Comparison of ENCODE assay signal across 1 cellular context in genomic region chr19:33506498-33506897, GRCh38.
TF ChIP-seq lines count a peak whose summit lies in the region.

No MANE protein-coding gene starts in this region.

TF ChIP-seq in HEK293, 187 proteins besides CTCF, POLR2A, EP300 and RAD21 (continued from another document):
- TF ChIP-seq ZNF311 (tag by site-specific recombination; IDR thresholded peaks at IDR 0.05; ENCODE audit: borderline replicate concordance) (peak; percentile 92), ZNF114 (tag by site-specific recombination; IDR thresholded peaks at IDR 0.05) (peak; percentile 71; the same call in 1 of the 2 replicates), GLI4 (tag by site-specific recombination; IDR thresholded peaks at IDR 0.05) (peak; percentile 19; the same call in 1 of the 2 replicates), ZNF133 (tag by site-specific recombination; IDR thresholded peaks at IDR 0.05) (peak; percentile 52; the same call in 1 of the 2 replicates), SALL2 (tag by site-specific recombination; IDR thresholded peaks at IDR 0.05; ENCODE audit: borderline replicate concordance) (peak; percentile 77), ZNF274 (IDR thresholded peaks at IDR 0.05; ENCODE audit: low read length) (no peak), ZNF274 (tag by site-specific recombination; IDR thresholded peaks at IDR 0.05; ENCODE audit: borderline replicate concordance) (peak; percentile 58; the same call in 1 of the 2 replicates), ZNF704 (tag by site-specific recombination; IDR thresholded peaks at IDR 0.05) (peak; percentile 79; the same call in 1 of the 2 replicates), ZNF132 (tag by site-specific recombination; IDR thresholded peaks at IDR 0.05; ENCODE audit: borderline replicate concordance) (no peak), ZNF571 (tag by site-specific recombination; IDR thresholded peaks at IDR 0.05) (peak; percentile 55), ZNF621 (tag by site-specific recombination; IDR thresholded peaks at IDR 0.05) (peak; percentile 83), ZNF423 (tag by site-specific recombination; IDR thresholded peaks at IDR 0.05) (no peak), ZNF239 (tag by site-specific recombination; IDR thresholded peaks at IDR 0.05) (peak; percentile 55; the same call in 1 of the 2 replicates), ZNF146 (tag by site-specific recombination; IDR thresholded peaks at IDR 0.05) (0 out of 2 replicates have a peak, but pooled peaks have one; percentile 14), ZNF202 (tag by site-specific recombination; IDR thresholded peaks at IDR 0.05; ENCODE audit: borderline replicate concordance) (0 out of 2 replicates have a peak, but pooled peaks have one; percentile 43), ZNF175 (tag by site-specific recombination; IDR thresholded peaks at IDR 0.05) (peak; percentile 79; the same call in 1 of the 2 replicates), ZNF521 (tag by site-specific recombination; IDR thresholded peaks at IDR 0.05) (peak; percentile 96; the same call in 1 of the 2 replicates), ZNF843 (tag by site-specific recombination; IDR thresholded peaks at IDR 0.05) (no peak), ZNF394 (tag by site-specific recombination; IDR thresholded peaks at IDR 0.05; ENCODE audit: borderline replicate concordance) (no peak), ZNF398 (tag by site-specific recombination; IDR thresholded peaks at IDR 0.05) (peak; percentile 43; the same call in 1 of the 2 replicates), ZNF514 (tag by site-specific recombination; IDR thresholded peaks at IDR 0.05) (no peak), ZFHX2 (tag by site-specific recombination; conservative IDR thresholded peaks at IDR 0.05) (peak; percentile 92), ZNF658 (tag by site-specific recombination; IDR thresholded peaks at IDR 0.05) (peak; percentile 43; the same call in 1 of the 2 replicates), ZNF677 (tag by site-specific recombination; IDR thresholded peaks at IDR 0.05) (no peak), GLI2 (tag by site-specific recombination; IDR thresholded peaks at IDR 0.05; ENCODE audit: borderline replicate concordance, low read depth) (no peak), ZNF280C (tag by site-specific recombination; IDR thresholded peaks at IDR 0.05) (peak; percentile 90; the same call in 1 of the 2 replicates), ZNF544 (tag by site-specific recombination; IDR thresholded peaks at IDR 0.05) (peak; percentile 18), ZNF670 (tag by site-specific recombination; IDR thresholded peaks at IDR 0.05; ENCODE audit: low read depth) (peak; percentile 96), INSM2 (tag by site-specific recombination; IDR thresholded peaks at IDR 0.05) (peak; percentile 25), ZNF248 (tag by site-specific recombination; IDR thresholded peaks at IDR 0.05) (0 out of 2 replicates have a peak, but pooled peaks have one; percentile 72), YY2 (tag by site-specific recombination; IDR thresholded peaks at IDR 0.05) (peak; percentile 38), OVOL3 (tag by site-specific recombination; IDR thresholded peaks at IDR 0.05) (no peak), ZNF76 (tag by site-specific recombination; IDR thresholded peaks at IDR 0.05; ENCODE audit: borderline replicate concordance, low read depth) (no peak), EGR2 (tag by site-specific recombination; IDR thresholded peaks at IDR 0.05; ENCODE audit: low read depth) (peak; percentile 99)
- TF ChIP-seq, protein P1, sequence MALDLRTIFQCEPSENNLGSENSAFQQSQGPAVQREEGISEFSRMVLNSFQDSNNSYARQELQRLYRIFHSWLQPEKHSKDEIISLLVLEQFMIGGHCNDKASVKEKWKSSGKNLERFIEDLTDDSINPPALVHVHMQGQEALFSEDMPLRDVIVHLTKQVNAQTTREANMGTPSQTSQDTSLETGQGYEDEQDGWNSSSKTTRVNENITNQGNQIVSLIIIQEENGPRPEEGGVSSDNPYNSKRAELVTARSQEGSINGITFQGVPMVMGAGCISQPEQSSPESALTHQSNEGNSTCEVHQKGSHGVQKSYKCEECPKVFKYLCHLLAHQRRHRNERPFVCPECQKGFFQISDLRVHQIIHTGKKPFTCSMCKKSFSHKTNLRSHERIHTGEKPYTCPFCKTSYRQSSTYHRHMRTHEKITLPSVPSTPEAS (tag by site-specific recombination; IDR thresholded peaks at IDR 0.05): peak; percentile 45
- TF ChIP-seq, protein P2, sequence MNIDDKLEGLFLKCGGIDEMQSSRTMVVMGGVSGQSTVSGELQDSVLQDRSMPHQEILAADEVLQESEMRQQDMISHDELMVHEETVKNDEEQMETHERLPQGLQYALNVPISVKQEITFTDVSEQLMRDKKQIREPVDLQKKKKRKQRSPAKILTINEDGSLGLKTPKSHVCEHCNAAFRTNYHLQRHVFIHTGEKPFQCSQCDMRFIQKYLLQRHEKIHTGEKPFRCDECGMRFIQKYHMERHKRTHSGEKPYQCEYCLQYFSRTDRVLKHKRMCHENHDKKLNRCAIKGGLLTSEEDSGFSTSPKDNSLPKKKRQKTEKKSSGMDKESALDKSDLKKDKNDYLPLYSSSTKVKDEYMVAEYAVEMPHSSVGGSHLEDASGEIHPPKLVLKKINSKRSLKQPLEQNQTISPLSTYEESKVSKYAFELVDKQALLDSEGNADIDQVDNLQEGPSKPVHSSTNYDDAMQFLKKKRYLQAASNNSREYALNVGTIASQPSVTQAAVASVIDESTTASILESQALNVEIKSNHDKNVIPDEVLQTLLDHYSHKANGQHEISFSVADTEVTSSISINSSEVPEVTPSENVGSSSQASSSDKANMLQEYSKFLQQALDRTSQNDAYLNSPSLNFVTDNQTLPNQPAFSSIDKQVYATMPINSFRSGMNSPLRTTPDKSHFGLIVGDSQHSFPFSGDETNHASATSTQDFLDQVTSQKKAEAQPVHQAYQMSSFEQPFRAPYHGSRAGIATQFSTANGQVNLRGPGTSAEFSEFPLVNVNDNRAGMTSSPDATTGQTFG (tag by site-specific recombination; IDR thresholded peaks at IDR 0.05; ENCODE audit: borderline replicate concordance): peak; percentile 89
- TF ChIP-seq, protein P3, sequence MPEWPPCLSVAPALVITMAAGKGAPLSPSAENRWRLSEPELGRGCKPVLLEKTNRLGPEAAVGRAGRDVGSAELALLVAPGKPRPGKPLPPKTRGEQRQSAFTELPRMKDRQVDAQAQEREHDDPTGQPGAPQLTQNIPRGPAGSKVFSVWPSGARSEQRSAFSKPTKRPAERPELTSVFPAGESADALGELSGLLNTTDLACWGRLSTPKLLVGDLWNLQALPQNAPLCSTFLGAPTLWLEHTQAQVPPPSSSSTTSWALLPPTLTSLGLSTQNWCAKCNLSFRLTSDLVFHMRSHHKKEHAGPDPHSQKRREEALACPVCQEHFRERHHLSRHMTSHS (tag by site-specific recombination; IDR thresholded peaks at IDR 0.05): peak; percentile 72; the same call in 1 of the 2 replicates
